Comparison of ENCODE assay signal across 1 cellular context in the genomic region with DNA sequence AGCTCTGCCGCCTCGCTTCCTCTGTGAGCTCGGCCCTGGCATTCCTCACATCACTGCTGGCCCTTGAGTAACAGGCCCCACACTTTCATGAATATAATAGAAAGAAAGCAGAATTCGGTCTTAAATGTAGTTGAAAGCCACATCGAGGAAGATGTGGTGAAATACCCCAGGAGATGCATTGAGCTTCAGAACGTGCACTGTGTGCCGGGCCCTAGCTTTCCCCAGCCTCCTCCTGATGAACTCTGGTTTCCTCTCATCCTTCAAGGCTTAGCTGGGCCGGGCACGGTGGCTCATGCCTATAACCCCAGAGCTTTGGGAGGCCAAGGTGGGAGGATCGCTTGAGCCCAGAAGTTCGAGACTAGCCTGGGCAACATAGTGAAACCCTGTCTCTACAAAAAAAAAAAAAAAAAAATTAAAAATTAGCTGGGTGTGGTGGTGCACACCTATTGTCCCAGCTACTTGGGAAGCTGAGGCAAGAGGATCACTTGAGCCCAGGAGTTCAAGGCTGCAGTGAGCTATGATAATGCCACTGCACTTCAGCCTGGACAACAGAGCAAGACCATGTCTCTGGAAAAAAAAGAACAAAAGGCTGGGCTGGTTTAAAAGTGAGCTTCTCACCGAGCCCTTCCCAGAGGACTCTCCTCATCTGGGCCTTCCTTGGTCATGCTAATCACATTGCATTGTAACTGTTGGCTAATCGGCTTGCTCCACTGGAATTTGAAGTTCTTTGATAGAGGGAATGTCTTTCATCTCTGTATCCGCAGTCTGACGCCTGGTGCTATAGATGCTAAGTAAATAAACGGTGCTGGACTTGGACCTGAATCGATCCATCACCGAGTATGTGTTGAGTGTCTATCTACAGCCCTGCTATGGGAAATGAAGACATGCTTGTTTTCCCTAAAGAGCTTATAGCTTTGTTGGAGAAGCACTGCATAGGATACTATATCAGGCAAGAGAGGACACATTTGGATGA.
TF ChIP-seq lines count a peak whose summit lies in the region.

No MANE protein-coding gene starts in this region.

TF ChIP-seq in HepG2, 621 proteins besides CTCF, POLR2A, EP300 and RAD21 (continued from another document and continues in another):
- TF ChIP-seq ZNF776 (CRISPR knock-in tag; IDR thresholded peaks at IDR 0.05) = no peak
- no peak for TF ChIP-seq MTA3 (CRISPR knock-in tag; IDR thresholded peaks at IDR 0.05)
- peak; percentile 99 for TF ChIP-seq PITX1 (CRISPR knock-in tag; IDR thresholded peaks at IDR 0.05)
- peak; percentile 8; the same call in 1 of the 2 replicates for TF ChIP-seq TRIM24 (CRISPR knock-in tag; IDR thresholded peaks at IDR 0.05)
- TF ChIP-seq, protein P1, sequence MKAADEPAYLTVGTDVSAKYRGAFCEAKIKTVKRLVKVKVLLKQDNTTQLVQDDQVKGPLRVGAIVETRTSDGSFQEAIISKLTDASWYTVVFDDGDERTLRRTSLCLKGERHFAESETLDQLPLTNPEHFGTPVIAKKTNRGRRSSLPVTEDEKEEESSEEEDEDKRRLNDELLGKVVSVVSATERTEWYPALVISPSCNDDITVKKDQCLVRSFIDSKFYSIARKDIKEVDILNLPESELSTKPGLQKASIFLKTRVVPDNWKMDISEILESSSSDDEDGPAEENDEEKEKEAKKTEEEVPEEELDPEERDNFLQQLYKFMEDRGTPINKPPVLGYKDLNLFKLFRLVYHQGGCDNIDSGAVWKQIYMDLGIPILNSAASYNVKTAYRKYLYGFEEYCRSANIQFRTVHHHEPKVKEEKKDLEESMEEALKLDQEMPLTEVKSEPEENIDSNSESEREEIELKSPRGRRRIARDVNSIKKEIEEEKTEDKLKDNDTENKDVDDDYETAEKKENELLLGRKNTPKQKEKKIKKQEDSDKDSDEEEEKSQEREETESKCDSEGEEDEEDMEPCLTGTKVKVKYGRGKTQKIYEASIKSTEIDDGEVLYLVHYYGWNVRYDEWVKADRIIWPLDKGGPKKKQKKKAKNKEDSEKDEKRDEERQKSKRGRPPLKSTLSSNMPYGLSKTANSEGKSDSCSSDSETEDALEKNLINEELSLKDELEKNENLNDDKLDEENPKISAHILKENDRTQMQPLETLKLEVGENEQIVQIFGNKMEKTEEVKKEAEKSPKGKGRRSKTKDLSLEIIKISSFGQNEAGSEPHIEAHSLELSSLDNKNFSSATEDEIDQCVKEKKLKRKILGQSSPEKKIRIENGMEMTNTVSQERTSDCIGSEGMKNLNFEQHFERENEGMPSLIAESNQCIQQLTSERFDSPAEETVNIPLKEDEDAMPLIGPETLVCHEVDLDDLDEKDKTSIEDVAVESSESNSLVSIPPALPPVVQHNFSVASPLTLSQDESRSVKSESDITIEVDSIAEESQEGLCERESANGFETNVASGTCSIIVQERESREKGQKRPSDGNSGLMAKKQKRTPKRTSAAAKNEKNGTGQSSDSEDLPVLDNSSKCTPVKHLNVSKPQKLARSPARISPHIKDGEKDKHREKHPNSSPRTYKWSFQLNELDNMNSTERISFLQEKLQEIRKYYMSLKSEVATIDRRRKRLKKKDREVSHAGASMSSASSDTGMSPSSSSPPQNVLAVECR (CRISPR knock-in tag; IDR thresholded peaks at IDR 0.05; ENCODE audit: borderline replicate concordance) = peak; percentile 80; the same call in 1 of the 2 replicates
- TF ChIP-seq, protein P2, sequence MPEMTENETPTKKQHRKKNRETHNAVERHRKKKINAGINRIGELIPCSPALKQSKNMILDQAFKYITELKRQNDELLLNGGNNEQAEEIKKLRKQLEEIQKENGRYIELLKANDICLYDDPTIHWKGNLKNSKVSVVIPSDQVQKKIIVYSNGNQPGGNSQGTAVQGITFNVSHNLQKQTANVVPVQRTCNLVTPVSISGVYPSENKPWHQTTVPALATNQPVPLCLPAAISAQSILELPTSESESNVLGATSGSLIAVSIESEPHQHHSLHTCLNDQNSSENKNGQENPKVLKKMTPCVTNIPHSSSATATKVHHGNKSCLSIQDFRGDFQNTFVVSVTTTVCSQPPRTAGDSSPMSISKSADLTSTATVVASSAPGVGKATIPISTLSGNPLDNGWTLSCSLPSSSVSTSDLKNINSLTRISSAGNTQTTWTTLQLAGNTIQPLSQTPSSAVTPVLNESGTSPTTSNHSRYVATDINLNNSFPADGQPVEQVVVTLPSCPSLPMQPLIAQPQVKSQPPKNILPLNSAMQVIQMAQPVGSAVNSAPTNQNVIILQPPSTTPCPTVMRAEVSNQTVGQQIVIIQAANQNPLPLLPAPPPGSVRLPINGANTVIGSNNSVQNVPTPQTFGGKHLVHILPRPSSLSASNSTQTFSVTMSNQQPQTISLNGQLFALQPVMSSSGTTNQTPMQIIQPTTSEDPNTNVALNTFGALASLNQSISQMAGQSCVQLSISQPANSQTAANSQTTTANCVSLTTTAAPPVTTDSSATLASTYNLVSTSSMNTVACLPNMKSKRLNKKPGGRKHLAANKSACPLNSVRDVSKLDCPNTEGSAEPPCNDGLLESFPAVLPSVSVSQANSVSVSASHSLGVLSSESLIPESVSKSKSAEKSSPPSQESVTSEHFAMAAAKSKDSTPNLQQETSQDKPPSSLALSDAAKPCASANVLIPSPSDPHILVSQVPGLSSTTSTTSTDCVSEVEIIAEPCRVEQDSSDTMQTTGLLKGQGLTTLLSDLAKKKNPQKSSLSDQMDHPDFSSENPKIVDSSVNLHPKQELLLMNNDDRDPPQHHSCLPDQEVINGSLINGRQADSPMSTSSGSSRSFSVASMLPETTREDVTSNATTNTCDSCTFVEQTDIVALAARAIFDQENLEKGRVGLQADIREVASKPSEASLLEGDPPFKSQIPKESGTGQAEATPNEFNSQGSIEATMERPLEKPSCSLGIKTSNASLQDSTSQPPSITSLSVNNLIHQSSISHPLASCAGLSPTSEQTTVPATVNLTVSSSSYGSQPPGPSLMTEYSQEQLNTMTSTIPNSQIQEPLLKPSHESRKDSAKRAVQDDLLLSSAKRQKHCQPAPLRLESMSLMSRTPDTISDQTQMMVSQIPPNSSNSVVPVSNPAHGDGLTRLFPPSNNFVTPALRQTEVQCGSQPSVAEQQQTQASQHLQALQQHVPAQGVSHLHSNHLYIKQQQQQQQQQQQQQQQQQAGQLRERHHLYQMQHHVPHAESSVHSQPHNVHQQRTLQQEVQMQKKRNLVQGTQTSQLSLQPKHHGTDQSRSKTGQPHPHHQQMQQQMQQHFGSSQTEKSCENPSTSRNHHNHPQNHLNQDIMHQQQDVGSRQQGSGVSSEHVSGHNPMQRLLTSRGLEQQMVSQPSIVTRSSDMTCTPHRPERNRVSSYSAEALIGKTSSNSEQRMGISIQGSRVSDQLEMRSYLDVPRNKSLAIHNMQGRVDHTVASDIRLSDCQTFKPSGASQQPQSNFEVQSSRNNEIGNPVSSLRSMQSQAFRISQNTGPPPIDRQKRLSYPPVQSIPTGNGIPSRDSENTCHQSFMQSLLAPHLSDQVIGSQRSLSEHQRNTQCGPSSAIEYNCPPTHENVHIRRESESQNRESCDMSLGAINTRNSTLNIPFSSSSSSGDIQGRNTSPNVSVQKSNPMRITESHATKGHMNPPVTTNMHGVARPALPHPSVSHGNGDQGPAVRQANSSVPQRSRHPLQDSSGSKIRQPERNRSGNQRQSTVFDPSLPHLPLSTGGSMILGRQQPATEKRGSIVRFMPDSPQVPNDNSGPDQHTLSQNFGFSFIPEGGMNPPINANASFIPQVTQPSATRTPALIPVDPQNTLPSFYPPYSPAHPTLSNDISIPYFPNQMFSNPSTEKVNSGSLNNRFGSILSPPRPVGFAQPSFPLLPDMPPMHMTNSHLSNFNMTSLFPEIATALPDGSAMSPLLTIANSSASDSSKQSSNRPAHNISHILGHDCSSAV (CRISPR knock-in tag; IDR thresholded peaks at IDR 0.05; ENCODE audit: borderline replicate concordance) = no peak
- 0 out of 2 replicates have a peak, but pooled peaks have one; percentile 40 for TF ChIP-seq SMAD1 (CRISPR knock-in tag; IDR thresholded peaks at IDR 0.05; ENCODE audit: borderline replicate concordance, low read depth)
- TF ChIP-seq, protein P3, sequence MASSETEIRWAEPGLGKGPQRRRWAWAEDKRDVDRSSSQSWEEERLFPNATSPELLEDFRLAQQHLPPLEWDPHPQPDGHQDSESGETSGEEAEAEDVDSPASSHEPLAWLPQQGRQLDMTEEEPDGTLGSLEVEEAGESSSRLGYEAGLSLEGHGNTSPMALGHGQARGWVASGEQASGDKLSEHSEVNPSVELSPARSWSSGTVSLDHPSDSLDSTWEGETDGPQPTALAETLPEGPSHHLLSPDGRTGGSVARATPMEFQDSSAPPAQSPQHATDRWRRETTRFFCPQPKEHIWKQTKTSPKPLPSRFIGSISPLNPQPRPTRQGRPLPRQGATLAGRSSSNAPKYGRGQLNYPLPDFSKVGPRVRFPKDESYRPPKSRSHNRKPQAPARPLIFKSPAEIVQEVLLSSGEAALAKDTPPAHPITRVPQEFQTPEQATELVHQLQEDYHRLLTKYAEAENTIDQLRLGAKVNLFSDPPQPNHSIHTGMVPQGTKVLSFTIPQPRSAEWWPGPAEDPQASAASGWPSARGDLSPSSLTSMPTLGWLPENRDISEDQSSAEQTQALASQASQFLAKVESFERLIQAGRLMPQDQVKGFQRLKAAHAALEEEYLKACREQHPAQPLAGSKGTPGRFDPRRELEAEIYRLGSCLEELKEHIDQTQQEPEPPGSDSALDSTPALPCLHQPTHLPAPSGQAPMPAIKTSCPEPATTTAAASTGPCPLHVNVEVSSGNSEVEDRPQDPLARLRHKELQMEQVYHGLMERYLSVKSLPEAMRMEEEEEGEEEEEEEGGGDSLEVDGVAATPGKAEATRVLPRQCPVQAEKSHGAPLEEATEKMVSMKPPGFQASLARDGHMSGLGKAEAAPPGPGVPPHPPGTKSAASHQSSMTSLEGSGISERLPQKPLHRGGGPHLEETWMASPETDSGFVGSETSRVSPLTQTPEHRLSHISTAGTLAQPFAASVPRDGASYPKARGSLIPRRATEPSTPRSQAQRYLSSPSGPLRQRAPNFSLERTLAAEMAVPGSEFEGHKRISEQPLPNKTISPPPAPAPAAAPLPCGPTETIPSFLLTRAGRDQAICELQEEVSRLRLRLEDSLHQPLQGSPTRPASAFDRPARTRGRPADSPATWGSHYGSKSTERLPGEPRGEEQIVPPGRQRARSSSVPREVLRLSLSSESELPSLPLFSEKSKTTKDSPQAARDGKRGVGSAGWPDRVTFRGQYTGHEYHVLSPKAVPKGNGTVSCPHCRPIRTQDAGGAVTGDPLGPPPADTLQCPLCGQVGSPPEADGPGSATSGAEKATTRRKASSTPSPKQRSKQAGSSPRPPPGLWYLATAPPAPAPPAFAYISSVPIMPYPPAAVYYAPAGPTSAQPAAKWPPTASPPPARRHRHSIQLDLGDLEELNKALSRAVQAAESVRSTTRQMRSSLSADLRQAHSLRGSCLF (CRISPR knock-in tag; IDR thresholded peaks at IDR 0.05; ENCODE audit: borderline replicate concordance) = no peak
- peak; percentile 90; the same call in 1 of the 2 replicates for TF ChIP-seq ZNF775 (CRISPR knock-in tag; IDR thresholded peaks at IDR 0.05; ENCODE audit: borderline replicate concordance)
- peak; percentile 89 for TF ChIP-seq JUND (CRISPR knock-in tag; IDR thresholded peaks at IDR 0.05)
- peak; percentile 90 for TF ChIP-seq NR2F6 (IDR thresholded peaks at IDR 0.05)
- peak; percentile 94 for TF ChIP-seq NR2F6 (CRISPR knock-in tag; IDR thresholded peaks at IDR 0.05)
- peak in 1 of 2 experiments; percentile 82; a peak in 2 of 4 replicates for TF ChIP-seq REST (IDR thresholded peaks at IDR 0.05; ENCODE audit: borderline replicate concordance in 1 of 2, low read depth in 1 of 2, low read length in 2 of 2)
- TF ChIP-seq PRDM4 (CRISPR knock-in tag; IDR thresholded peaks at IDR 0.05; ENCODE audit: borderline replicate concordance) = no peak
- TF ChIP-seq ZNF644 (CRISPR knock-in tag; IDR thresholded peaks at IDR 0.05; ENCODE audit: low read depth) = peak; percentile 96
- no peak for TF ChIP-seq ZNF660 (CRISPR knock-in tag; IDR thresholded peaks at IDR 0.05; ENCODE audit: borderline replicate concordance, low read depth)
- peak; percentile 88; the same call in 1 of the 2 replicates for TF ChIP-seq ZNF784 (CRISPR knock-in tag; IDR thresholded peaks at IDR 0.05; ENCODE audit: borderline replicate concordance)
